ENCODE assay signal across 21 cellular contexts in genomic region chr2:152019732-152020131, GRCh38.
"Had no signal": no experiment of that assay in that cellular context is flagged by ENCODE, and none has a peak within 500 bp of the region (broad histone marks: within the 10 kb centered on the region; RNA-seq: fewer than 3 reads in every experiment).

No MANE protein-coding gene starts in this region.

- H3K4me3 ChIP-seq: ascending aorta, colonic mucosa, pancreas, right lobe of liver, stomach had no signal

- FAIRE-seq: endometrium, islet of Langerhans, pancreas, small intestine had no signal

- ATAC-seq: left cardiac atrium; naive thymus-derived CD8-positive, alpha-beta T cell; pancreas; right lobe of liver had no signal

- H3K36me3 ChIP-seq: ascending aorta, colonic mucosa, pancreas, right lobe of liver, stomach had no signal

- DNase-seq: activated CD4-positive, alpha-beta T cell treated with anti-CD3 and anti-CD28 coated beads, Interleukin-2, amount 10 ng/mL, durations not matched to agents 7 days and 5 days; activated CD8-positive, alpha-beta memory T cell treated with anti-CD3 and anti-CD28 coated beads, Interleukin-2, amount 50 U/mL, for 4 hours; activated effector memory CD4-positive, alpha-beta T cell treated with anti-CD3 and anti-CD28 coated beads, Interleukin-2, amount 50 U/mL, for 16 hours; activated T-cell treated with anti-CD3 and anti-CD28 coated beads, Interleukin-2, amount 50 U/mL, for 48 hours; colonic mucosa; erythroblast; foreskin melanocyte; glutamatergic neuron; hippocampal formation; left cardiac atrium; mesenchymal stem cell; naive thymus-derived CD8-positive, alpha-beta T cell; pancreas; right lobe of liver; small intestine; stimulated activated CD4-positive, alpha-beta T cell treated with anti-CD3 and anti-CD28 coated beads, Interleukin-15, amount 100 ng/mL, for 24 hours; stimulated activated CD4-positive, alpha-beta T cell treated with anti-CD3 and anti-CD28 coated beads, Interleukin-4, amount 100 ng/mL, for 1 hour; stomach had no signal

- H3K27me3 ChIP-seq: ascending aorta, colonic mucosa, pancreas, right lobe of liver, stomach had no signal

- H3K9me3 ChIP-seq: ascending aorta, colonic mucosa, pancreas, right lobe of liver, stomach had no signal

- H3K4me1 ChIP-seq: ascending aorta, colonic mucosa, pancreas, right lobe of liver, stomach had no signal

- H3K27ac ChIP-seq: ascending aorta, colonic mucosa, pancreas, right lobe of liver, stomach had no signal
